Comparison of ENCODE assay signal across 12 cellular contexts in the genomic region with DNA sequence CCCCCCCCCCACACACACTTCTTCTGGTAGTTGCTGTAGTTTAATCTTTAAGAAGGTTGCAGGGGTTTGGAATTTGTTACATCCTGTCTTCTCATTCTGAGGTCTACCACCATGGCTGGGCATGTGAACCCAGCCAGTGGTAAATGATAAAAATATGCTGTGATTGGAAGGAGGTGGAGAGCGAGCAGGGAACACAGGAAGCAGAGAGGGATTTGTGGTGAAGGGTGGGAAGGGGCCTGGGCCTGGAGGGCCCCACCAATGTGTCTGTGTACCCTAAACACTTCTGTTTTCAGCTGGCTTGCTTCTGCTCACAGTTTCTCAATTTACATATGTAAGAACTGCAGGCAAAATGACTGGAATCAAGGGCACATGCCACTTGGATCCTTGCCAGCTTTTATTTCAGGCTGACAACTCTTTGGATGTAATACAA.
DNase-seq lines count a peak whose midpoint lies in the region; ATAC-seq, FAIRE-seq and TF ChIP-seq lines count a peak whose summit lies in the region.
"Had no signal": no experiment of that assay in that cellular context is flagged by ENCODE, and none has a peak within 500 bp of the region (broad histone marks: within the 10 kb centered on the region; RNA-seq: fewer than 3 reads in every experiment).

No MANE protein-coding gene starts in this region.

- no peaks in the 10 kb centered on the region for H3K27me3 ChIP-seq in endodermal cell (ENCODE audit: control insufficient read depth, insufficient read depth, low read length, poor library complexity, severe bottlenecking)
- peaks cover 9% of the 10 kb centered on the region; the same call in 1 of the 2 replicates for H3K27me3 ChIP-seq in PC-9 (ENCODE audit: insufficient read depth, low read depth)

- FAIRE-seq in urothelium cell line (lab: Jason Lieb, UNC) = no peak
- FAIRE-seq: GM19239 had no signal

- BruUV-seq in PC-9 (replicated peaks; lab: Mats Ljungman, UMichigan) = no TSS peak

- intact Hi-C loops in PC-9 (cut with micrococcal nuclease; ENCODE audit: unreplicated experiment) = no loop called here

- H3K9me2 ChIP-seq in PC-9 (ENCODE audit: insufficient read depth) = no peaks in the 10 kb centered on the region

- ATAC-seq in activated naive CD8-positive, alpha-beta T cell treated with anti-CD3 and anti-CD28 coated beads, Interleukin-2, amount 50 U/mL, for 24 hours = no peak
- no peak for ATAC-seq in HG02642 (IDR thresholded peaks at IDR 0.05; ENCODE audit: poor library complexity, unreplicated experiment)

- H3K9me3 ChIP-seq in endodermal cell (ENCODE audit: control insufficient read depth, low read length) (no peaks in the 10 kb centered on the region), PC-9 (ENCODE audit: insufficient read depth, low read depth) (no peaks in the 10 kb centered on the region)

- H3K4me2 ChIP-seq in PC-9 = no peak overlapping the region

- H3K4me1 Mint-ChIP-seq in activated naive CD8-positive, alpha-beta T cell (ENCODE audit: low read depth) = peaks cover 26% of the 10 kb centered on the region
- H3K4me1 Mint-ChIP-seq in activated naive CD8-positive, alpha-beta T cell treated with anti-CD3 and anti-CD28 coated beads, Interleukin-2, amount 50 U/mL, for 24 hours = peaks cover 13% of the 10 kb centered on the region
- H3K4me1 Mint-ChIP-seq in endodermal cell = peaks cover 19% of the 10 kb centered on the region
- peaks cover 9% of the 10 kb centered on the region for H3K4me1 Mint-ChIP-seq in glutamatergic neuron (ENCODE audit: low read depth, unreplicated experiment)
- H3K4me1 Mint-ChIP-seq: CD14-positive monocyte had no signal

- H3K9ac ChIP-seq in endodermal cell (ENCODE audit: extremely low read depth, low read length, poor library complexity, severe bottlenecking) = no peak overlapping the region

- H4K20me1 ChIP-seq in PC-9 (ENCODE audit: insufficient read depth) = no peaks in the 10 kb centered on the region

- POLR2A ChIA-PET in PC-9 (lab: Charles Lee; ENCODE audit: unreplicated experiment) = no interaction called here

- no peaks in the 10 kb centered on the region for H3K79me2 ChIP-seq in PC-9 (ENCODE audit: low read depth)

- no peaks in the 10 kb centered on the region for H3K9me3 Mint-ChIP-seq in activated naive CD8-positive, alpha-beta T cell (ENCODE audit: low read depth)
- H3K9me3 Mint-ChIP-seq in activated naive CD8-positive, alpha-beta T cell treated with anti-CD3 and anti-CD28 coated beads, Interleukin-2, amount 50 U/mL, for 24 hours = no peaks in the 10 kb centered on the region
- no peaks in the 10 kb centered on the region for H3K9me3 Mint-ChIP-seq in endodermal cell
- H3K9me3 Mint-ChIP-seq in glutamatergic neuron (ENCODE audit: unreplicated experiment) = peaks cover 5% of the 10 kb centered on the region

- H3K36me3 ChIP-seq in endodermal cell (ENCODE audit: control insufficient read depth, insufficient read depth, low read length) (no peaks in the 10 kb centered on the region), PC-9 (ENCODE audit: low read depth) (no peaks in the 10 kb centered on the region)

- H3K4me3 Mint-ChIP-seq in activated naive CD8-positive, alpha-beta T cell = peak overlapping the region; percentile 15
- H3K4me3 Mint-ChIP-seq in activated naive CD8-positive, alpha-beta T cell treated with anti-CD3 and anti-CD28 coated beads, Interleukin-2, amount 50 U/mL, for 24 hours = no peak overlapping the region
- H3K4me3 Mint-ChIP-seq in endodermal cell (no peak overlapping the region), glutamatergic neuron (ENCODE audit: unreplicated experiment) (no peak overlapping the region)

- DNase-seq in activated naive CD8-positive, alpha-beta T cell treated with anti-CD3 and anti-CD28 coated beads, Interleukin-2, amount 50 U/mL, for 24 hours = no peak
- peak; percentile 95 for DNase-seq in NCI-H748 (lab: John Stamatoyannopoulos, UW; ENCODE audit: unreplicated experiment)
- DNase-seq in endodermal cell = no peak
- DNase-seq in urothelium cell line (ENCODE audit: low spot score) = peak; percentile 47
- no peak for DNase-seq in glutamatergic neuron
- DNase-seq in PC-9 = no peak
- DNase-seq: activated CD4-positive, alpha-beta T cell treated with anti-CD3 and anti-CD28 coated beads for 48 hours; stimulated activated naive CD4-positive, alpha-beta T cell treated with Interleukin-2 at 50 U/mL for 16 hours had no signal

- CTCF ChIA-PET in PC-9 (lab: Charles Lee) = no interaction called here

- no peak for TF ChIP-seq CTCF in endodermal cell (conservative IDR thresholded peaks at IDR 0.05)
- no peak for TF ChIP-seq CTCF in glutamatergic neuron (IDR thresholded peaks at IDR 0.05; ENCODE audit: partially characterized antibody, unreplicated experiment)
- no peak for TF ChIP-seq CTCF in PC-9 (conservative IDR thresholded peaks at IDR 0.05)

- H3F3A ChIP-seq in PC-9 (ENCODE audit: insufficient read depth, low read depth) = no peaks in the 10 kb centered on the region

- H2AFZ ChIP-seq in PC-9 = no peak overlapping the region

- 88% methylated on average over 1 of the region's 1 CpG; no CpG with 5 or more reads in 1 of the 2 experiments for WGBS in endodermal cell (ENCODE audit: insufficient coverage in 1 of 2, insufficient read length in 1 of 2), 2 experiments

- H3K27ac Mint-ChIP-seq in activated naive CD8-positive, alpha-beta T cell = no peak overlapping the region
- H3K27ac Mint-ChIP-seq in activated naive CD8-positive, alpha-beta T cell treated with anti-CD3 and anti-CD28 coated beads, Interleukin-2, amount 50 U/mL, for 24 hours = no peak overlapping the region
- H3K27ac Mint-ChIP-seq in endodermal cell (peak overlapping the region; percentile 60), glutamatergic neuron (ENCODE audit: unreplicated experiment) (no peak overlapping the region)
- H3K27ac Mint-ChIP-seq: CD14-positive monocyte had no signal

- H3K4me3 ChIP-seq in endodermal cell (ENCODE audit: low read length) (no peak overlapping the region), PC-9 (no peak overlapping the region)

- H3K36me3 Mint-ChIP-seq in activated naive CD8-positive, alpha-beta T cell = no peaks in the 10 kb centered on the region
- H3K36me3 Mint-ChIP-seq in activated naive CD8-positive, alpha-beta T cell treated with anti-CD3 and anti-CD28 coated beads, Interleukin-2, amount 50 U/mL, for 24 hours (ENCODE audit: low read depth) = no peaks in the 10 kb centered on the region
- H3K36me3 Mint-ChIP-seq in endodermal cell (ENCODE audit: low read depth) = no peaks in the 10 kb centered on the region
- no peaks in the 10 kb centered on the region for H3K36me3 Mint-ChIP-seq in glutamatergic neuron (ENCODE audit: unreplicated experiment)
- H3K36me3 Mint-ChIP-seq: CD14-positive monocyte had no signal

- H3K4me1 ChIP-seq in endodermal cell (ENCODE audit: control insufficient read depth, insufficient read depth, low read length) (no peaks in the 10 kb centered on the region), PC-9 (replicated peaks; ENCODE audit: insufficient read depth) (no peaks in the 10 kb centered on the region)

- H3K27me3 Mint-ChIP-seq in activated naive CD8-positive, alpha-beta T cell = no peaks in the 10 kb centered on the region
- no peaks in the 10 kb centered on the region for H3K27me3 Mint-ChIP-seq in activated naive CD8-positive, alpha-beta T cell treated with anti-CD3 and anti-CD28 coated beads, Interleukin-2, amount 50 U/mL, for 24 hours
- H3K27me3 Mint-ChIP-seq in endodermal cell (ENCODE audit: insufficient read depth) = peaks cover 2% of the 10 kb centered on the region
- peaks cover 1% of the 10 kb centered on the region for H3K27me3 Mint-ChIP-seq in glutamatergic neuron (ENCODE audit: unreplicated experiment)

- H3K27ac ChIP-seq in endodermal cell (ENCODE audit: low read depth, low read length) (no peak overlapping the region), PC-9 (no peak overlapping the region)

Comparison
In these comparisons a context has a peak if more than half of its experiments do, and no peak if none do; other contexts are left out.
1. DNase-seq: peak in NCI-H748 (single experiment) and urothelium cell line (single experiment); none in activated naive CD8-positive, alpha-beta T cell treated with anti-CD3 and anti-CD28 coated beads, Interleukin-2, amount 50 U/mL, for 24 hours (single experiment), endodermal cell (single experiment), glutamatergic neuron (single experiment) and PC-9 (0 of 2).